In the genomic region with DNA sequence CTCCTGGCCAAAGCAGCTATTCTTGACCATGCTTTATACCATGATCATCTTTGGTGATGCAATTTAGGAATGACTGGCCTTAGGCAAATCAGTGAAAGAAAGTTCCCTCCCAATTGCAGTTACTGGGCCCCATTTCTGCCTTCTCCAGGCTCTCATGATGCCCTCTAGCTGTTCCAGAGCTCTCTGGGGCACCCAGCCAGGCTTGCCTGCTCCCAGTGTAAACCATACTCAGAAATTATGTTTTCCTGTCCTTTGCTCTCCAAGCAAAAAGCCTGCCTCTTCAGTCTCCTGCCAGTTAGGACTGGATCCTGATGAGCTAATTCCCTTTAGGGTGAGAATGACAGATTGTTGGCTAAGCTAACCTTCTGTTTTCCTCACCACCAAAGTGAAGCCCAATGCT, we compare ENCODE assay signal across 9 cellular contexts.
DNase-seq lines count a peak whose midpoint lies in the region; ATAC-seq lines count a peak whose summit lies in the region.
"Had no signal": no experiment of that assay in that cellular context is flagged by ENCODE, and none has a peak within 500 bp of the region (broad histone marks: within the 10 kb centered on the region; RNA-seq: fewer than 3 reads in every experiment).

No MANE protein-coding gene starts in this region.

- peak overlapping the region; percentile 51 for H3K27ac ChIP-seq in ACC112 (ENCODE audit: low read depth, low read length)
- H3K27ac ChIP-seq in right cardiac atrium (ENCODE audit: low read length) = no peak overlapping the region

- no peak overlapping the region for H3K4me3 ChIP-seq in ACC112 (ENCODE audit: low read depth, low read length)
- H3K4me3 ChIP-seq in right cardiac atrium (ENCODE audit: low read length) = no peak overlapping the region
- H3K4me3 ChIP-seq: BLaER1 treated with 17β-estradiol and CSF1 and Interleukin-3, amounts not matched to agents 10 nM and 100 nM had no signal

- H3K27me3 ChIP-seq in ACC112 (ENCODE audit: insufficient read depth, low read length) (no peaks in the 10 kb centered on the region), right cardiac atrium (ENCODE audit: control insufficient read depth, insufficient read depth) (no peaks in the 10 kb centered on the region)
- H3K27me3 ChIP-seq: BLaER1 treated with 17β-estradiol and CSF1 and Interleukin-3, amounts not matched to agents 10 nM and 100 nM had no signal

- peak; percentile 87 for DNase-seq in M059J (ENCODE audit: low read depth)
- peak; percentile 47 for DNase-seq in amniotic epithelial cell (ENCODE audit: low read depth)
- DNase-seq in right cardiac atrium = peak; percentile 71 to 89 (median 83)
- DNase-seq in stimulated activated CD4-positive, alpha-beta T cell treated with anti-CD3 and anti-CD28 coated beads, Interleukin-4, amount 100 ng/mL, for 1 hour = no peak
- no peak for DNase-seq in SIG-M5 treated with dmso at 0.1 percent for 504 hours (lab: John Stamatoyannopoulos, UW; ENCODE audit: unreplicated experiment)
- no peak for DNase-seq in occipital lobe (lab: John Stamatoyannopoulos, UW)

- H3K4me1 ChIP-seq in ACC112 (ENCODE audit: control insufficient read depth, insufficient read depth, low read length, unreplicated experiment) = peaks cover 30% of the 10 kb centered on the region
- H3K4me1 ChIP-seq in right cardiac atrium (ENCODE audit: control insufficient read depth, insufficient read depth, low read length) = no peaks in the 10 kb centered on the region

- ATAC-seq in right cardiac atrium (peak; percentile 46 to 88), HG02884 (IDR thresholded peaks at IDR 0.05; ENCODE audit: unreplicated experiment) (no peak)

- H3K36me3 ChIP-seq in ACC112 (ENCODE audit: insufficient read depth, low read length) = no peaks in the 10 kb centered on the region

- peak overlapping the region; percentile 4 for H2AFZ ChIP-seq in ACC112 (ENCODE audit: low read length, unreplicated experiment)

- H3K9me3 ChIP-seq in right cardiac atrium (ENCODE audit: control insufficient read depth, low read length) = no peaks in the 10 kb centered on the region

- no peaks in the 10 kb centered on the region for H3K79me2 ChIP-seq in ACC112 (ENCODE audit: control insufficient read depth, insufficient read depth, low read length, unreplicated experiment)

- intact Hi-C loops in right cardiac atrium (cut with DNase I) = no loop called here

Comparison
In these comparisons a context has a peak if more than half of its experiments do, and no peak if none do; other contexts are left out.
1. DNase-seq: peak in M059J (single experiment), amniotic epithelial cell (single experiment) and right cardiac atrium (3 of 3); none in stimulated activated CD4-positive, alpha-beta T cell treated with anti-CD3 and anti-CD28 coated beads, Interleukin-4, amount 100 ng/mL, for 1 hour (single experiment), SIG-M5 treated with dmso at 0.1 percent for 504 hours (single experiment) and occipital lobe (single experiment).